ENCODE assay signal across 23 cellular contexts in genomic region chr7:65924193-65924592, GRCh38. TPM values are rescaled to one million over a fixed set of nuclear protein-coding genes. Genes with fewer than 3 reads are reported as not detected.
A peak's percentile ranks its signal among the peaks of the same experiment; 100 is the strongest.
DNase-seq lines count a peak whose midpoint lies in the region; ATAC-seq, FAIRE-seq and TF ChIP-seq lines count a peak whose summit lies in the region.
"Had no signal": no experiment of that assay in that cellular context is flagged by ENCODE, and none has a peak within 500 bp of the region (broad histone marks: within the 10 kb centered on the region; RNA-seq: fewer than 3 reads in every experiment).

No MANE protein-coding gene starts in this region.

- no peak overlapping the region for H3K4ac ChIP-seq in IMR-90 (ENCODE audit: low read depth, low read length)

- WGBS in IMR-90 (ENCODE audit: extremely low coverage in 2 of 2, insufficient read length in 1 of 2), 2 experiments = no CpG with 5 or more reads among the region's 4 CpGs
- 73% methylated on average over 4 of the region's 4 CpGs for WGBS in K562 (ENCODE audit: insufficient coverage, low coverage, missing lambda C conversion rate)

- no peak overlapping the region for H3K56ac ChIP-seq in IMR-90 (ENCODE audit: extremely low read depth, insufficient read depth, low read length)

- H3K18ac ChIP-seq in IMR-90 (ENCODE audit: low read depth, low read length) = no peak overlapping the region

- in situ Hi-C loops in IMR-90 (cut with MboI; ENCODE audit: low sequenced_read_pairs) = no loop called here
- in situ Hi-C loops in K562 (cut with MboI) = no loop called here

- no peak for TF ChIP-seq POLR2A in IMR-90 (IDR thresholded peaks at IDR 0.05; ENCODE audit: low read depth, low read length)
- no peak for TF ChIP-seq POLR2A in K562 (conservative IDR thresholded peaks at IDR 0.05)

- H4K5ac ChIP-seq in IMR-90 (ENCODE audit: low read depth, low read length) = no peak overlapping the region

- H3K4me3 ChIP-seq in IMR-90 (ENCODE audit: insufficient read depth, low read depth, low read length) = no peak overlapping the region
- H3K4me3 ChIP-seq in K562 = no peak overlapping the region
- H3K4me3 ChIP-seq in left lung = no peak overlapping the region
- H3K4me3 ChIP-seq: A549; BLaER1 treated with 17β-estradiol and CSF1 and Interleukin-3, amounts not matched to agents 10 nM and 100 nM; GM23338 had no signal

- POLR2A ChIA-PET in IMR-90 (lab: Charles Lee; ENCODE audit: unreplicated experiment) = no interaction called here
- POLR2A ChIA-PET in K562 (lab: Yijun Ruan, JAX) = no interaction called here

- no peak overlapping the region for H2BK15ac ChIP-seq in IMR-90 (ENCODE audit: low read depth, low read length)

- H3K23ac ChIP-seq in IMR-90 (ENCODE audit: low read depth, low read length) = no peak overlapping the region

- intact Hi-C loops in IMR-90 (cut with micrococcal nuclease) = no loop called here
- intact Hi-C loops in K562 (cut with micrococcal nuclease) = no loop called here
- intact Hi-C loops in left lung (cut with DNase I) = no loop called here

- no peak overlapping the region for H3K4me2 ChIP-seq in IMR-90 (ENCODE audit: low read depth, low read length)
- no peak overlapping the region for H3K4me2 ChIP-seq in K562 (ENCODE audit: insufficient read depth, low read length)
- H3K4me2 ChIP-seq: A549; BLaER1 treated with 17β-estradiol and CSF1 and Interleukin-3, amounts not matched to agents 10 nM and 100 nM; GM23338 had no signal

- dilution Hi-C loops in IMR-90 (cut with HindIII; ENCODE audit: low sequenced_read_pairs, unreplicated experiment) = no loop called here

- H3K79me1 ChIP-seq in IMR-90 (ENCODE audit: low read depth in 1 of 2, low read length in 2 of 2) = peaks cover 30 to 66% of the 10 kb centered on the region in 2 experiments

- H2AK5ac ChIP-seq in IMR-90 (ENCODE audit: low read depth, low read length) = no peak overlapping the region

- no peaks in the 10 kb centered on the region for H3K9me1 ChIP-seq in IMR-90 (ENCODE audit: insufficient read depth, low read length)
- H3K9me1 ChIP-seq in K562 (ENCODE audit: control insufficient read depth, insufficient read depth, low read length) = no peaks in the 10 kb centered on the region

- H4K8ac ChIP-seq in IMR-90 (ENCODE audit: low read depth in 2 of 2, low read length in 2 of 2) = no peak overlapping the region

- FAIRE-seq in K562 (lab: Jason Lieb, UNC) = no peak
- FAIRE-seq: A549, G401.6, GM12892 had no signal

- no peak overlapping the region for H2AFZ ChIP-seq in IMR-90 (replicated peaks; ENCODE audit: low read length, poor library complexity)
- H2AFZ ChIP-seq in K562 (ENCODE audit: low read depth, low read length) = no peak overlapping the region
- H2AFZ ChIP-seq: GM23338 had no signal

- DNase-seq in IMR-90 (no peak), K562 (ENCODE audit: extremely low read depth in 1 of 4, low spot score in 3 of 4) (no peak), left lung (no peak), ureter (ENCODE audit: low spot score) (no peak), activated gamma-delta T cell treated with Interleukin-2 at 50 U/mL for 16 hours (no peak), NCI-H1436 (lab: John Stamatoyannopoulos, UW) (no peak)
- DNase-seq: 8988T; ACHN; AML-193; BE2C; Calu3; CD4-positive, alpha-beta memory T cell; COR-L47; DMS53; DND-41; H9 had no signal

- H3K79me2 ChIP-seq in K562 (ENCODE audit: control insufficient read depth, insufficient read depth, low read length) = peaks cover 51% of the 10 kb centered on the region

- H3K4me1 ChIP-seq in IMR-90 (ENCODE audit: control insufficient read depth, insufficient read depth, low read length) = no peaks in the 10 kb centered on the region
- peaks cover 9 to 34% of the 10 kb centered on the region in 2 experiments; a peak in 4 of 5 replicates for H3K4me1 ChIP-seq in K562 (replicated peaks in 1 of 2; ENCODE audit: control insufficient read depth in 2 of 2, insufficient read depth in 2 of 2, low read length in 2 of 2)
- H3K4me1 ChIP-seq in left lung = no peaks in the 10 kb centered on the region
- H3K4me1 ChIP-seq: A549 had no signal

- H3K9me3 ChIP-seq in IMR-90 (ENCODE audit: control insufficient read depth, insufficient read depth, low read length) (no peaks in the 10 kb centered on the region), K562 (replicated peaks; ENCODE audit: control insufficient read depth, insufficient read depth, low read depth, low read length) (no peaks in the 10 kb centered on the region), left lung (no peaks in the 10 kb centered on the region)
- H3K9me3 ChIP-seq: A549; BE2C; BLaER1 treated with 17β-estradiol and CSF1 and Interleukin-3, amounts not matched to agents 10 nM and 100 nM had no signal

- H3K9ac ChIP-seq in IMR-90 (ENCODE audit: low read depth, low read length) = no peak overlapping the region
- no peak overlapping the region for H3K9ac ChIP-seq in K562 (ENCODE audit: insufficient read depth in 1 of 2, low read depth in 2 of 2, low read length in 2 of 2)
- H3K9ac ChIP-seq: BLaER1 treated with 17β-estradiol and CSF1 and Interleukin-3, amounts not matched to agents 10 nM and 100 nM had no signal

- TF ChIP-seq EP300 in K562 (IDR thresholded peaks at IDR 0.05; ENCODE audit: low read length) = no peak

- CTCF ChIA-PET in IMR-90 (lab: Yijun Ruan, JAX) = no interaction called here
- CTCF ChIA-PET in K562 (lab: Yijun Ruan, JAX; ENCODE audit: low intra/inter-chr PET ratio) = no interaction called here

- H2BK120ac ChIP-seq in IMR-90 (ENCODE audit: low read depth, low read length) = no peak overlapping the region

- H4K20me1 ChIP-seq in IMR-90 (ENCODE audit: insufficient read depth, low read length) = peaks cover 26% of the 10 kb centered on the region
- H4K20me1 ChIP-seq in K562 (replicated peaks; ENCODE audit: control insufficient read depth, insufficient read depth, low read length) = 0 out of 2 replicates have a peak, but pooled peaks cover 2% of the 10 kb centered on the region

- H2BK20ac ChIP-seq in IMR-90 (ENCODE audit: low read depth, low read length) = no peak overlapping the region

- H2BK5ac ChIP-seq in IMR-90 (ENCODE audit: low read depth, low read length, poor library complexity, severe bottlenecking) = no peak overlapping the region

- H3K27ac ChIP-seq in IMR-90 (ENCODE audit: insufficient read depth, low read length) (no peak overlapping the region), K562 (ENCODE audit: extremely low read depth, low read depth, low read length) (no peak overlapping the region), left lung (no peak overlapping the region)
- H3K27ac ChIP-seq: A549; BLaER1 treated with 17β-estradiol and CSF1 and Interleukin-3, amounts not matched to agents 10 nM and 100 nM had no signal

- no peak overlapping the region for H3K14ac ChIP-seq in IMR-90 (replicated peaks; ENCODE audit: low read depth, low read length)

- TF ChIP-seq CTCF in IMR-90 (conservative IDR thresholded peaks at IDR 0.05; ENCODE audit: low read depth, low read length) (no peak), K562 (IDR thresholded peaks at IDR 0.05 in 2 of 3, conservative IDR thresholded peaks at IDR 0.05 in 1 of 3; ENCODE audit: insufficient read depth in 2 of 3, low read depth in 1 of 3, low read length in 3 of 3) (no peak), left lung (IDR thresholded peaks at IDR 0.05) (no peak)

- BruUV-seq in IMR-90 (replicated peaks; lab: Mats Ljungman, UMichigan) (no TSS peak), K562 (replicated peaks; lab: Mats Ljungman, UMichigan) (no TSS peak)

- TF ChIP-seq RAD21 in IMR-90 (IDR thresholded peaks at IDR 0.05; ENCODE audit: low read length) (no peak), K562 (CRISPR knock-in tag; conservative IDR thresholded peaks at IDR 0.05 in 1 of 2, IDR thresholded peaks at IDR 0.05 in 1 of 2) (no peak)

- no peak overlapping the region for H4K91ac ChIP-seq in IMR-90 (ENCODE audit: insufficient read depth, low read depth, low read length)

- ATAC-seq in IMR-90 (ENCODE audit: low read depth) = 0 out of 2 replicates have a peak, but pooled peaks have one; percentile 24
- ATAC-seq in K562 = no peak
- peak; percentile 69 for ATAC-seq in left lung
- no peak for ATAC-seq in HG03342 (IDR thresholded peaks at IDR 0.05; ENCODE audit: unreplicated experiment)
- ATAC-seq: A549, GM23338, HCT116 had no signal

- H3K36me3 ChIP-seq in IMR-90 (ENCODE audit: control insufficient read depth, insufficient read depth, low read length) (no peaks in the 10 kb centered on the region; the same call in 1 of the 2 replicates), K562 (ENCODE audit: control insufficient read depth, insufficient read depth, low read length) (no peaks in the 10 kb centered on the region; the same call in 1 of the 3 replicates), left lung (no peaks in the 10 kb centered on the region)
- H3K36me3 ChIP-seq: BE2C had no signal

- H3K27me3 ChIP-seq in IMR-90 (ENCODE audit: control insufficient read depth, insufficient read depth, low read length) (no peaks in the 10 kb centered on the region), K562 (ENCODE audit: control insufficient read depth in 2 of 2, insufficient read depth in 2 of 2, low read length in 2 of 2) (no peaks in the 10 kb centered on the region), left lung (no peaks in the 10 kb centered on the region)
- H3K27me3 ChIP-seq: BE2C; BLaER1 treated with 17β-estradiol and CSF1 and Interleukin-3, amounts not matched to agents 10 nM and 100 nM had no signal

- H2AK9ac ChIP-seq in IMR-90 (replicated peaks; ENCODE audit: low read depth, low read length, poor library complexity) = no peak overlapping the region

RNA-seq across cellular contexts. Expression of gene VKORC1L1, which starts 51.3 kb away (rescaled TPM):
- 14.5 and 19.4 TPM in 2 replicates for total RNA-seq in IMR-90 (2012; rRNA removed)
- polyA plus RNA-seq in IMR-90 (2012; rRNA removed) = 12.0 and 12.5 TPM in 2 replicates
- polyA plus RNA-seq in IMR-90 (2012; cell fraction: cytosol; rRNA removed) = 6.0 and 6.3 TPM in 2 replicates
- 2.0 and 5.1 TPM in 2 replicates for polyA plus RNA-seq in IMR-90 (2012; cell fraction: nucleus; rRNA removed; ENCODE audit: low replicate concordance)
- total RNA-seq in K562 (2011; cell fraction: chromatin; rRNA removed; ENCODE audit: low replicate concordance) = 18.7 and 31.0 TPM in 2 replicates
- total RNA-seq in K562 (2011; cell fraction: nucleolus; rRNA removed) = 17.2 and 18.3 TPM in 2 replicates
- total RNA-seq in K562 (2011; cell fraction: nucleoplasm; rRNA removed) = 35.9 and 64.1 TPM in 2 replicates
- total RNA-seq in K562 (2014; rRNA removed) = 12.1 and 17.4 TPM in 2 replicates
- 19.2 and 19.3 TPM in 2 replicates for total RNA-seq in K562 (2014; rRNA removed; fragmentation: Illumina TruSeq; extraction: Trizol)
- 17.6 and 18.5 TPM in 2 replicates for total RNA-seq in K562 (2015; rRNA removed; fragmentation: Illumina TruSeq; extraction: Trizol)
- 31.5 and 34.3 TPM in 2 replicates for total RNA-seq in K562 (2021)
- polyA plus RNA-seq in K562 (2011; rRNA removed) = 20.1 and 32.9 TPM in 2 replicates
- polyA plus RNA-seq in K562 (2011; cell fraction: cytosol; rRNA removed) = 14.9 and 17.2 TPM in 2 replicates
- 4.8 and 6.6 TPM in 2 replicates for polyA plus RNA-seq in K562 (2011; cell fraction: nucleus; rRNA removed)
- 19.8 and 23.8 TPM in 2 replicates for polyA plus RNA-seq in K562 (2012)
- polyA plus RNA-seq in K562 (2014; fragmentation: Illumina TruSeq; extraction: Trizol) = 31.6 and 36.5 TPM in 2 replicates
- 1 to 10 TPM; 6.8 to 8.1 TPM for polyA plus RNA-seq in K562 (2014; fragmentation: Nextera tagmentation; extraction: Ambion mirVana)
- polyA plus RNA-seq in K562 (2014; rRNA removed) = 21.0 and 30.3 TPM in 2 replicates
- 24.5 and 35.4 TPM in 2 replicates for polyA minus RNA-seq in K562 (2011; rRNA and poly(A)+ RNA removed)
- 11.2 and 18.7 TPM in 2 replicates for polyA minus RNA-seq in K562 (2011; cell fraction: cytosol; rRNA and poly(A)+ RNA removed)
- 3.1 and 3.7 TPM in 2 replicates for polyA minus RNA-seq in K562 (2011; cell fraction: nucleus; rRNA and poly(A)+ RNA removed)
- 10 to 100 TPM; 37.6 to 49.6 TPM for total RNA-seq in left lung
- 20.4 TPM for total RNA-seq in ureter

RNA-seq across cellular contexts. Expression of gene GUSB, which starts 57.8 kb away (rescaled TPM):
- 9.7 and 12.9 TPM in 2 replicates for total RNA-seq in IMR-90 (2012; rRNA removed)
- 47.7 and 55.0 TPM in 2 replicates for polyA plus RNA-seq in IMR-90 (2012; rRNA removed)
- 54.2 and 71.8 TPM in 2 replicates for polyA plus RNA-seq in IMR-90 (2012; cell fraction: cytosol; rRNA removed)
- 88.1 and 130 TPM in 2 replicates for polyA plus RNA-seq in IMR-90 (2012; cell fraction: nucleus; rRNA removed; ENCODE audit: low replicate concordance)
- total RNA-seq in K562 (2011; cell fraction: chromatin; rRNA removed; ENCODE audit: low replicate concordance) = 200 and 412 TPM in 2 replicates
- 373 and 423 TPM in 2 replicates for total RNA-seq in K562 (2011; cell fraction: nucleolus; rRNA removed)
- 234 and 282 TPM in 2 replicates for total RNA-seq in K562 (2011; cell fraction: nucleoplasm; rRNA removed)
- 50.2 and 52.1 TPM in 2 replicates for total RNA-seq in K562 (2014; rRNA removed)
- total RNA-seq in K562 (2014; rRNA removed; fragmentation: Illumina TruSeq; extraction: Trizol) = 42.0 and 45.8 TPM in 2 replicates
- total RNA-seq in K562 (2015; rRNA removed; fragmentation: Illumina TruSeq; extraction: Trizol) = 57.6 and 60.1 TPM in 2 replicates
- 89.4 and 101 TPM in 2 replicates for total RNA-seq in K562 (2021)
- 71.2 and 76.6 TPM in 2 replicates for polyA plus RNA-seq in K562 (2011; rRNA removed)
- 69.7 and 117 TPM in 2 replicates for polyA plus RNA-seq in K562 (2011; cell fraction: cytosol; rRNA removed)
- 294 and 516 TPM in 2 replicates for polyA plus RNA-seq in K562 (2011; cell fraction: nucleus; rRNA removed)
- 88.4 and 131 TPM in 2 replicates for polyA plus RNA-seq in K562 (2012)
- polyA plus RNA-seq in K562 (2014; fragmentation: Illumina TruSeq; extraction: Trizol) = 79.5 and 81.8 TPM in 2 replicates
- 10 to 100 TPM; 22.7 to 24.2 TPM for polyA plus RNA-seq in K562 (2014; fragmentation: Nextera tagmentation; extraction: Ambion mirVana)
- polyA plus RNA-seq in K562 (2014; rRNA removed) = 80.9 and 102 TPM in 2 replicates
- polyA minus RNA-seq in K562 (2011; rRNA and poly(A)+ RNA removed) = 50.9 and 87.7 TPM in 2 replicates
- 43.3 and 54.1 TPM in 2 replicates for polyA minus RNA-seq in K562 (2011; cell fraction: cytosol; rRNA and poly(A)+ RNA removed)
- polyA minus RNA-seq in K562 (2011; cell fraction: nucleus; rRNA and poly(A)+ RNA removed) = 41.5 and 59.5 TPM in 2 replicates
- total RNA-seq in left lung = 10 to 100 TPM; 54.7 to 71.5 TPM
- 48.7 TPM for total RNA-seq in ureter

Comparison
In these comparisons a context has a peak if more than half of its experiments do, and no peak if none do; other contexts are left out.
1. ATAC-seq: peak in IMR-90 (single experiment) and left lung (single experiment); none in K562 (single experiment) and HG03342 (single experiment).